In the genomic region with DNA sequence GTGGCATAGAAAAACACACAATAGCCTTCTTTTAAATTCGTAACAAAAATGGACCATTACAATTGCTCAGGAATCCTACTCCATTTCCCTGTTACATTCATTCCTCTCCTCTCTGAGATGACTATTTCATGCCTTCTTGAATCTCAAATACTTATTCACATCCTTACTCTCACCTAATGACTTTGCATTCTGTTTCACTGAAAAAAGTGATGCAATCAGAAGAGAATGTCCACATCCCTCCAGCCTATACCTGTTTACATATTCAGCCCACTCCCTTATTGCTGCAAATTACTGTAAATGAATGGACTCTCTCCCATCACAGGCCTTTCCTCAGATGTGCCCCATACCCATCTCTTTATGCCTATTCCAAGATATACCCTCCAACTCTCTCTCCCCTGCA, we compare ENCODE assay signal across 26 cellular contexts. TPM values are rescaled to one million over a fixed set of nuclear protein-coding genes. Genes with fewer than 3 reads are reported as not detected.
"Had no signal": no experiment of that assay in that cellular context is flagged by ENCODE, and none has a peak within 500 bp of the region (broad histone marks: within the 10 kb centered on the region; RNA-seq: fewer than 3 reads in every experiment).

No MANE protein-coding gene starts in this region.

- H3K4me3 Mint-ChIP-seq: activated B cell treated with CpG ODN at 0.5 μM for 24 hours; activated CD4-positive, alpha-beta memory T cell treated with anti-CD3 and anti-CD28 coated beads, Interleukin-2, amount 10 ng/mL, durations not matched to agents 7 days and 5 days; activated CD8-positive, alpha-beta memory T cell treated with anti-CD3 and anti-CD28 coated beads, Interleukin-2, amount 10 ng/mL, durations not matched to agents 7 days and 5 days; activated naive CD8-positive, alpha-beta T cell treated with anti-CD3 and anti-CD28 coated beads, Interleukin-2, amount 10 ng/mL, durations not matched to agents 7 days and 5 days; activated T-helper 17 cell treated with anti-CD3 and anti-CD28 coated beads, Interleukin-2, amount 50 U/mL, for 72 hours; nephron progenitor cell; T-cell had no signal

- H3K4me3 ChIP-seq: esophagus squamous epithelium, tibial artery, uterus had no signal

- H3K4me1 Mint-ChIP-seq: activated B cell treated with CpG ODN at 0.5 μM for 24 hours, nephron progenitor cell had no signal

- H3K36me3 ChIP-seq: brain microvascular endothelial cell, esophagus squamous epithelium, tibial artery, uterus had no signal

- H3K36me3 Mint-ChIP-seq: activated CD8-positive, alpha-beta memory T cell treated with anti-CD3 and anti-CD28 coated beads, Interleukin-2, amount 10 ng/mL, durations not matched to agents 7 days and 5 days; activated naive CD8-positive, alpha-beta T cell treated with anti-CD3 and anti-CD28 coated beads, Interleukin-2, amount 10 ng/mL, durations not matched to agents 7 days and 5 days; T-cell had no signal

- H3K9me3 Mint-ChIP-seq: activated B cell treated with CpG ODN at 0.5 μM for 24 hours; activated CD4-positive, alpha-beta memory T cell treated with anti-CD3 and anti-CD28 coated beads, Interleukin-2, amount 10 ng/mL, durations not matched to agents 7 days and 5 days; activated naive CD8-positive, alpha-beta T cell treated with anti-CD3 and anti-CD28 coated beads, Interleukin-2, amount 10 ng/mL, durations not matched to agents 7 days and 5 days; activated T-helper 17 cell treated with anti-CD3 and anti-CD28 coated beads, Interleukin-2, amount 50 U/mL, for 72 hours; nephron progenitor cell; T-cell had no signal

- H3K27me3 Mint-ChIP-seq: activated B cell treated with CpG ODN at 0.5 μM for 24 hours had no signal

- H3K27me3 ChIP-seq: brain microvascular endothelial cell, esophagus squamous epithelium, tibial artery, uterus had no signal

- H3K9me3 ChIP-seq: esophagus squamous epithelium, tibial artery, uterus had no signal

- H3K27ac Mint-ChIP-seq: activated B cell treated with CpG ODN at 0.5 μM for 24 hours; activated CD4-positive, alpha-beta memory T cell treated with anti-CD3 and anti-CD28 coated beads, Interleukin-2, amount 10 ng/mL, durations not matched to agents 7 days and 5 days; activated CD8-positive, alpha-beta memory T cell treated with anti-CD3 and anti-CD28 coated beads, Interleukin-2, amount 10 ng/mL, durations not matched to agents 7 days and 5 days; activated naive CD8-positive, alpha-beta T cell treated with anti-CD3 and anti-CD28 coated beads, Interleukin-2, amount 10 ng/mL, durations not matched to agents 7 days and 5 days; activated T-helper 17 cell treated with anti-CD3 and anti-CD28 coated beads, Interleukin-2, amount 50 U/mL, for 72 hours; nephron progenitor cell; T-cell had no signal

- DNase-seq: activated B cell treated with CpG ODN at 0.5 μM for 24 hours; activated CD4-positive, alpha-beta memory T cell treated with anti-CD3 and anti-CD28 coated beads, Interleukin-2, amount 10 ng/mL, durations not matched to agents 7 days and 5 days; activated CD4-positive, alpha-beta T cell treated with anti-CD3 and anti-CD28 coated beads for 48 hours; activated CD8-positive, alpha-beta memory T cell treated with anti-CD3 and anti-CD28 coated beads, Interleukin-2, amount 10 ng/mL, durations not matched to agents 7 days and 5 days; activated naive CD4-positive, alpha-beta T cell; activated naive CD8-positive, alpha-beta T cell treated with anti-CD3 and anti-CD28 coated beads, Interleukin-2, amount 10 ng/mL, durations not matched to agents 7 days and 5 days; brain microvascular endothelial cell; cortex of kidney; esophagus squamous epithelium; nephron progenitor cell; occipital lobe; posterior cingulate gyrus; retina; stimulated activated CD4-positive, alpha-beta T cell treated with anti-CD3 and anti-CD28 coated beads, Interleukin-12 subunit alpha, Interleukin-12 subunit beta, amount 100 ng/mL, for 4 hours; stimulated activated CD4-positive, alpha-beta T cell treated with anti-CD3 and anti-CD28 coated beads, Interleukin-1b, Interleukin-23, amount 100 ng/mL, for 48 hours; stimulated activated CD8-positive, alpha-beta memory T cell treated with anti-CD3 and anti-CD28 coated beads, Interleukin-4, amount 100 ng/mL, for 48 hours; stimulated activated naive CD4-positive, alpha-beta T cell treated with Interleukin-2 at 50 U/mL for 16 hours; substantia nigra; T-cell; tibial artery; uterus had no signal

- H3K4me1 ChIP-seq: esophagus squamous epithelium, tibial artery, uterus had no signal

- H3K27ac ChIP-seq: brain microvascular endothelial cell, esophagus squamous epithelium, tibial artery, uterus had no signal

- ATAC-seq: activated CD8-positive, alpha-beta memory T cell treated with anti-CD3 and anti-CD28 coated beads, Interleukin-2, amount 10 ng/mL, durations not matched to agents 7 days and 5 days; activated T-helper 17 cell treated with anti-CD3 and anti-CD28 coated beads, Interleukin-2, amount 50 U/mL, for 72 hours; T-cell had no signal

RNA-seq across cellular contexts. Expression of a gene that starts 8.6 kb away (rescaled TPM):
- total RNA-seq: activated B cell treated with CpG ODN at 0.5 μM for 24 hours; activated CD4-positive, alpha-beta memory T cell treated with anti-CD3 and anti-CD28 coated beads, Interleukin-2, amount 10 ng/mL, durations not matched to agents 7 days and 5 days; activated CD8-positive, alpha-beta memory T cell treated with anti-CD3 and anti-CD28 coated beads, Interleukin-2, amount 10 ng/mL, durations not matched to agents 7 days and 5 days; activated naive CD8-positive, alpha-beta T cell treated with anti-CD3 and anti-CD28 coated beads, Interleukin-2, amount 10 ng/mL, durations not matched to agents 7 days and 5 days; activated T-helper 17 cell treated with anti-CD3 and anti-CD28 coated beads, Interleukin-2, amount 50 U/mL, for 72 hours; esophagus squamous epithelium; glomerular endothelial cell; left lobe of liver; lung microvascular endothelial cell; myocyte; occipital lobe; T-cell had no signal

RNA-seq across cellular contexts. Expression of a gene that starts 26.3 kb away (rescaled TPM):
- total RNA-seq: activated B cell treated with CpG ODN at 0.5 μM for 24 hours; activated CD4-positive, alpha-beta memory T cell treated with anti-CD3 and anti-CD28 coated beads, Interleukin-2, amount 10 ng/mL, durations not matched to agents 7 days and 5 days; activated CD8-positive, alpha-beta memory T cell treated with anti-CD3 and anti-CD28 coated beads, Interleukin-2, amount 10 ng/mL, durations not matched to agents 7 days and 5 days; activated naive CD8-positive, alpha-beta T cell treated with anti-CD3 and anti-CD28 coated beads, Interleukin-2, amount 10 ng/mL, durations not matched to agents 7 days and 5 days; activated T-helper 17 cell treated with anti-CD3 and anti-CD28 coated beads, Interleukin-2, amount 50 U/mL, for 72 hours; esophagus squamous epithelium; glomerular endothelial cell; left lobe of liver; lung microvascular endothelial cell; myocyte; occipital lobe; T-cell; uterus had no signal
